In the genomic region with DNA sequence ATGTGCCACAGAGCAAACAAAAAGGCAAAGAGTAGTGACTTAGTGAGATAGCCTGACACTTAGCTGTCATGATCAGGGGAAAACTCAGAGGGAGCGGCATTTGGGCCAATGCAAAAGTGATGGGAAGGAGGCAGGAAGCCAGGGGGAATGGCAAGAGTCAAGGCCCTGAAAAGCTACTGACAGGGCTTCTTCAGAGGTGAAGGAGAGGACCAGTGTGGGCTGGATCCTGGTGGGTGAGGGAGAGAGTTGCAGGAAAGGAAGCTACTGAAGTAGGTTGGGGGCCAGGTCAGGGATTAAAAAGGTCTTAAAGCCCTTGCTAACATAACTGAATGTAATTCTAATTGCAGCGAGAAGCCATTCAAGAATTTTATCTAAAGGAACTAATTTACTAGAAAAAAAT, we compare ENCODE assay signal across 23 cellular contexts.
DNase-seq lines count a peak whose midpoint lies in the region; ATAC-seq and TF ChIP-seq lines count a peak whose summit lies in the region.
"Had no signal": no experiment of that assay in that cellular context is flagged by ENCODE, and none has a peak within 500 bp of the region (broad histone marks: within the 10 kb centered on the region; RNA-seq: fewer than 3 reads in every experiment).

No MANE protein-coding gene starts in this region.

- H3K36me3 ChIP-seq in GM23338 (ENCODE audit: insufficient read depth): peaks cover 6% of the 10 kb centered on the region; the same call in 1 of the 2 replicates
- H3K36me3 ChIP-seq: BE2C; BLaER1 treated with 17β-estradiol and CSF1 and Interleukin-3, amounts not matched to agents 10 nM and 100 nM; HAP-1 had no signal

- H3K9me3 Mint-ChIP-seq in GM23338 (no peaks in the 10 kb centered on the region), WTC11 (no peaks in the 10 kb centered on the region)
- H3K9me3 Mint-ChIP-seq: CD4-positive, alpha-beta T cell; HFFc6 had no signal

- no peak overlapping the region for H3K27ac ChIP-seq in GM23338 (ENCODE audit: low read depth)
- H3K27ac ChIP-seq: A549; BLaER1 treated with 17β-estradiol and CSF1 and Interleukin-3, amounts not matched to agents 10 nM and 100 nM; GM23248 had no signal

- POLR2A ChIA-PET in WTC11 (lab: Charles Lee): no interaction called here

- H2AFZ ChIP-seq in GM23338: no peak overlapping the region
- H2AFZ ChIP-seq: GM23248 had no signal

- H3K27me3 Mint-ChIP-seq in GM23338 (ENCODE audit: insufficient read depth, low read depth, poor library complexity) (no peaks in the 10 kb centered on the region), WTC11 (ENCODE audit: low read depth) (no peaks in the 10 kb centered on the region)
- H3K27me3 Mint-ChIP-seq: CD4-positive, alpha-beta T cell had no signal

- CTCF ChIA-PET in WTC11 (lab: Charles Lee): no interaction called here

- no peaks in the 10 kb centered on the region for H3F3A ChIP-seq in GM23338 (replicated peaks; ENCODE audit: low read depth)

- H3K79me2 ChIP-seq in GM23338 (replicated peaks; ENCODE audit: insufficient read depth): no peaks in the 10 kb centered on the region

- no peak for TF ChIP-seq CTCF in GM23338 (conservative IDR thresholded peaks at IDR 0.05; ENCODE audit: low read depth in 2 of 2)
- no peak for TF ChIP-seq CTCF in WTC11 (IDR thresholded peaks at IDR 0.05)
- no peak for TF ChIP-seq CTCF in GM13977 (IDR thresholded peaks at IDR 0.05; ENCODE audit: extremely low read depth, insufficient read depth, missing control alignments)

- no peaks in the 10 kb centered on the region for H3K27me3 ChIP-seq in GM23338 (ENCODE audit: insufficient read depth)
- H3K27me3 ChIP-seq: BE2C; BLaER1 treated with 17β-estradiol and CSF1 and Interleukin-3, amounts not matched to agents 10 nM and 100 nM had no signal

- H3K36me3 Mint-ChIP-seq in GM23338 (ENCODE audit: low read depth) (no peaks in the 10 kb centered on the region), WTC11 (peaks cover 2% of the 10 kb centered on the region)
- H3K36me3 Mint-ChIP-seq: CD14-positive monocyte; CD8-positive, alpha-beta memory T cell had no signal

- H3K4me1 ChIP-seq in GM23338 (ENCODE audit: insufficient read depth): no peaks in the 10 kb centered on the region
- H3K4me1 ChIP-seq: A549; BE2C; BLaER1 treated with 17β-estradiol and CSF1 and Interleukin-3, amounts not matched to agents 10 nM and 100 nM; HAP-1 had no signal

- no peak overlapping the region; the same call in 1 of the 2 replicates for H3K27ac Mint-ChIP-seq in GM23338
- H3K27ac Mint-ChIP-seq in WTC11: peak overlapping the region; percentile 71
- H3K27ac Mint-ChIP-seq: CD14-positive monocyte; CD4-positive, alpha-beta T cell; CD8-positive, alpha-beta memory T cell; HFFc6 had no signal

- no peaks in the 10 kb centered on the region for H4K20me1 ChIP-seq in GM23338 (replicated peaks; ENCODE audit: insufficient read depth)
- H4K20me1 ChIP-seq: BLaER1 treated with 17β-estradiol and CSF1 and Interleukin-3, amounts not matched to agents 10 nM and 100 nM had no signal

- in situ Hi-C loops in GM13977 (cut with MboI; ENCODE audit: low pct_unique_long_range_greater_than_20kb, low sequenced_read_pairs, unreplicated experiment): no loop called here

- no peak overlapping the region for H3K4me3 Mint-ChIP-seq in GM23338
- no peak overlapping the region for H3K4me3 Mint-ChIP-seq in WTC11
- H3K4me3 Mint-ChIP-seq: CD4-positive, alpha-beta T cell; CD8-positive, alpha-beta memory T cell; HFFc6 had no signal

- intact Hi-C loops in left ventricle myocardium superior (cut with micrococcal nuclease): no loop called here

- H3K4me2 ChIP-seq in GM23338: no peak overlapping the region
- H3K4me2 ChIP-seq: A549; BLaER1 treated with 17β-estradiol and CSF1 and Interleukin-3, amounts not matched to agents 10 nM and 100 nM had no signal

- H3K4me3 ChIP-seq in GM23338: no peak overlapping the region
- H3K4me3 ChIP-seq: A549; BLaER1 treated with 17β-estradiol and CSF1 and Interleukin-3, amounts not matched to agents 10 nM and 100 nM; GM12878; GM23248; HAP-1 had no signal

- ATAC-seq in GM23338: peak; percentile 75
- peak; percentile 83 for ATAC-seq in WTC11
- no peak for ATAC-seq in GM21576 (IDR thresholded peaks at IDR 0.05; ENCODE audit: unreplicated experiment)
- ATAC-seq in left ventricle myocardium superior: no peak
- ATAC-seq: A549 had no signal

- H3K4me1 Mint-ChIP-seq in GM23338 (no peaks in the 10 kb centered on the region), WTC11 (no peaks in the 10 kb centered on the region)
- H3K4me1 Mint-ChIP-seq: CD14-positive monocyte; CD8-positive, alpha-beta memory T cell had no signal

- DNase-seq in GM23338 (ENCODE audit: low spot score) (peak; percentile 33), WTC11 (ENCODE audit: low spot score) (no peak), iPS-NIHi7 (ENCODE audit: extremely low spot score) (peak; percentile 13), GM13977 (ENCODE audit: low spot score) (no peak), left ventricle myocardium superior (no peak)
- DNase-seq: 8988T; ACHN; AML-193; BE2C; CD4-positive, alpha-beta T cell; CD8-positive, alpha-beta memory T cell; DMS 273 treated with DMSO at 0.1 percent for 48 hours; DMS79; EL; GDM1; GM23248; HFFc6 had no signal

- no peaks in the 10 kb centered on the region for H3K9me2 ChIP-seq in GM23338 (ENCODE audit: insufficient read depth)

TF ChIP-seq in GM23338, 12 proteins besides CTCF, POLR2A, EP300 and RAD21 (continues in another document):
- TF ChIP-seq JUNB (IDR thresholded peaks at IDR 0.05; ENCODE audit: unreplicated experiment) (no peak), ZNF114 (CRISPR knock-in tag; IDR thresholded peaks at IDR 0.05) (no peak)
- TF ChIP-seq, protein P1, sequence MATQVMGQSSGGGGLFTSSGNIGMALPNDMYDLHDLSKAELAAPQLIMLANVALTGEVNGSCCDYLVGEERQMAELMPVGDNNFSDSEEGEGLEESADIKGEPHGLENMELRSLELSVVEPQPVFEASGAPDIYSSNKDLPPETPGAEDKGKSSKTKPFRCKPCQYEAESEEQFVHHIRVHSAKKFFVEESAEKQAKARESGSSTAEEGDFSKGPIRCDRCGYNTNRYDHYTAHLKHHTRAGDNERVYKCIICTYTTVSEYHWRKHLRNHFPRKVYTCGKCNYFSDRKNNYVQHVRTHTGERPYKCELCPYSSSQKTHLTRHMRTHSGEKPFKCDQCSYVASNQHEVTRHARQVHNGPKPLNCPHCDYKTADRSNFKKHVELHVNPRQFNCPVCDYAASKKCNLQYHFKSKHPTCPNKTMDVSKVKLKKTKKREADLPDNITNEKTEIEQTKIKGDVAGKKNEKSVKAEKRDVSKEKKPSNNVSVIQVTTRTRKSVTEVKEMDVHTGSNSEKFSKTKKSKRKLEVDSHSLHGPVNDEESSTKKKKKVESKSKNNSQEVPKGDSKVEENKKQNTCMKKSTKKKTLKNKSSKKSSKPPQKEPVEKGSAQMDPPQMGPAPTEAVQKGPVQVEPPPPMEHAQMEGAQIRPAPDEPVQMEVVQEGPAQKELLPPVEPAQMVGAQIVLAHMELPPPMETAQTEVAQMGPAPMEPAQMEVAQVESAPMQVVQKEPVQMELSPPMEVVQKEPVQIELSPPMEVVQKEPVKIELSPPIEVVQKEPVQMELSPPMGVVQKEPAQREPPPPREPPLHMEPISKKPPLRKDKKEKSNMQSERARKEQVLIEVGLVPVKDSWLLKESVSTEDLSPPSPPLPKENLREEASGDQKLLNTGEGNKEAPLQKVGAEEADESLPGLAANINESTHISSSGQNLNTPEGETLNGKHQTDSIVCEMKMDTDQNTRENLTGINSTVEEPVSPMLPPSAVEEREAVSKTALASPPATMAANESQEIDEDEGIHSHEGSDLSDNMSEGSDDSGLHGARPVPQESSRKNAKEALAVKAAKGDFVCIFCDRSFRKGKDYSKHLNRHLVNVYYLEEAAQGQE (IDR thresholded peaks at IDR 0.05; ENCODE audit: unreplicated experiment): no peak

TF ChIP-seq in WTC11, 78 proteins besides CTCF, POLR2A, EP300 and RAD21 (continues in another document):
- TF ChIP-seq STAT6 (CRISPR knock-in tag; conservative IDR thresholded peaks at IDR 0.05; ENCODE audit: low read depth): no peak
- TF ChIP-seq OVOL2 (CRISPR knock-in tag; IDR thresholded peaks at IDR 0.05; ENCODE audit: borderline replicate concordance): no peak
- TF ChIP-seq ZNF512 (CRISPR knock-in tag; IDR thresholded peaks at IDR 0.05; ENCODE audit: borderline replicate concordance): no peak

Comparison
In these comparisons a context has a peak if more than half of its experiments do, and no peak if none do; other contexts are left out.
1. ATAC-seq: peak in GM23338 (single experiment) and WTC11 (single experiment); none in GM21576 (single experiment) and left ventricle myocardium superior (single experiment).
2. DNase-seq: peak in GM23338 (single experiment) and iPS-NIHi7 (single experiment); none in WTC11 (single experiment), GM13977 (single experiment) and left ventricle myocardium superior (single experiment).